ENCODE assay signal across 7 cellular contexts in genomic region chr3:154559623-154560022, GRCh38.
"Had no signal": no experiment of that assay in that cellular context is flagged by ENCODE, and none has a peak within 500 bp of the region (broad histone marks: within the 10 kb centered on the region; RNA-seq: fewer than 3 reads in every experiment).

No MANE protein-coding gene starts in this region.

- H3K4me1 Mint-ChIP-seq: IgD-negative memory B cell had no signal

- H3K27ac ChIP-seq: HL-60 had no signal

- H3K27ac Mint-ChIP-seq: IgD-negative memory B cell had no signal

- H3K9me3 Mint-ChIP-seq: H9 had no signal

- ATAC-seq: HepG2 had no signal

- H3K36me3 Mint-ChIP-seq: IgD-negative memory B cell had no signal

- DNase-seq: GOT3, H9, HCEC 1CT, KBM-7 had no signal

- H3K4me3 Mint-ChIP-seq: H9, IgD-negative memory B cell had no signal
